In genomic region chr5:178207917-178208280, GRCh38 we compare ENCODE assay signal across 12 cellular contexts. TPM values are rescaled to one million over a fixed set of nuclear protein-coding genes. Genes with fewer than 3 reads are reported as not detected.
DNase-seq lines count a peak whose midpoint lies in the region; ATAC-seq and TF ChIP-seq lines count a peak whose summit lies in the region.
"Had no signal": no experiment of that assay in that cellular context is flagged by ENCODE, and none has a peak within 500 bp of the region (broad histone marks: within the 10 kb centered on the region; RNA-seq: fewer than 3 reads in every experiment).

No MANE protein-coding gene starts in this region.

- H3K4me3 ChIP-seq in ACC112 (ENCODE audit: low read depth, low read length) (no peak overlapping the region), GM23338 (no peak overlapping the region; the same call in 1 of the 2 replicates)
- H3K4me3 ChIP-seq in naive thymus-derived CD4-positive, alpha-beta T cell (ENCODE audit: low read length): no peak overlapping the region
- H3K4me3 ChIP-seq: left ventricle myocardium inferior, thoracic aorta had no signal

- no peak for TF ChIP-seq CTCF in GM23338 (conservative IDR thresholded peaks at IDR 0.05; ENCODE audit: low read depth in 2 of 2)

- H3K36me3 Mint-ChIP-seq in GM23338 (ENCODE audit: low read depth): peaks cover 81% of the 10 kb centered on the region
- H3K36me3 Mint-ChIP-seq in activated naive CD4-positive, alpha-beta T cell treated with anti-CD3 and anti-CD28 coated beads, Interleukin-2, amount 50 U/mL, for 72 hours: peaks cover 51 to 52% of the 10 kb centered on the region in 2 donors
- peaks cover 9 to 44% (median 14%) of the 10 kb centered on the region in 5 donors for H3K36me3 Mint-ChIP-seq in naive thymus-derived CD4-positive, alpha-beta T cell

- CTCF ChIA-PET in naive thymus-derived CD4-positive, alpha-beta T cell (lab: Charles Lee): interaction anchor here (0.8 kb wide), 1 partner anchor 405 kb away, joined by 3 read pairs; no protein-coding TSS in a partner anchor

- 0 out of 2 replicates have a peak overlapping the region, but pooled peaks have one; percentile 4 for H3K27ac ChIP-seq in ACC112 (ENCODE audit: low read depth, low read length)
- peak overlapping the region; percentile 42; the same call in 1 of the 2 replicates for H3K27ac ChIP-seq in GM23338 (ENCODE audit: low read depth)
- H3K27ac ChIP-seq in naive thymus-derived CD4-positive, alpha-beta T cell (ENCODE audit: low read depth, low read length): no peak overlapping the region
- H3K27ac ChIP-seq: left ventricle myocardium inferior, thoracic aorta had no signal

- H2AFZ ChIP-seq in ACC112 (ENCODE audit: low read length, unreplicated experiment): no peak overlapping the region
- H2AFZ ChIP-seq in GM23338: no peak overlapping the region

- H3K4me1 ChIP-seq in ACC112 (ENCODE audit: control insufficient read depth, insufficient read depth, low read length, unreplicated experiment) (peaks cover 24% of the 10 kb centered on the region), GM23338 (ENCODE audit: insufficient read depth) (peaks cover 23% of the 10 kb centered on the region)
- peaks cover 11 to 25% of the 10 kb centered on the region in 2 donors for H3K4me1 ChIP-seq in naive thymus-derived CD4-positive, alpha-beta T cell (ENCODE audit: control insufficient read depth in 2 of 2, insufficient read depth in 2 of 2, low read length in 2 of 2)

- DNase-seq in GM23338 (ENCODE audit: low spot score): no peak
- DNase-seq in activated naive CD4-positive, alpha-beta T cell treated with anti-CD3 and anti-CD28 coated beads, Interleukin-2, amount 50 U/mL, for 72 hours (ENCODE audit: low spot score in 2 of 2): peak in 1 of 2 donors; percentile 47
- no peak for DNase-seq in naive thymus-derived CD4-positive, alpha-beta T cell
- DNase-seq: left ventricle myocardium inferior, NCI-H526 had no signal

- H3K79me2 ChIP-seq in ACC112 (ENCODE audit: control insufficient read depth, insufficient read depth, low read length, unreplicated experiment) (peaks cover 54% of the 10 kb centered on the region), GM23338 (replicated peaks; ENCODE audit: insufficient read depth) (peaks cover 56% of the 10 kb centered on the region)

- H3K4me1 Mint-ChIP-seq in GM23338: peaks cover 38% of the 10 kb centered on the region
- peaks cover 28 to 48% (median 34%) of the 10 kb centered on the region in 7 donors for H3K4me1 Mint-ChIP-seq in naive thymus-derived CD4-positive, alpha-beta T cell

- peaks cover 64% of the 10 kb centered on the region for H4K20me1 ChIP-seq in GM23338 (replicated peaks; ENCODE audit: insufficient read depth)

- ATAC-seq in GM23338 (no peak), HG03571 (IDR thresholded peaks at IDR 0.05; ENCODE audit: unreplicated experiment) (no peak), GM18868 (IDR thresholded peaks at IDR 0.05; ENCODE audit: unreplicated experiment) (no peak), GM21360 (IDR thresholded peaks at IDR 0.05; ENCODE audit: unreplicated experiment) (no peak), GM18861 (IDR thresholded peaks at IDR 0.05; ENCODE audit: unreplicated experiment) (no peak)
- ATAC-seq in activated naive CD4-positive, alpha-beta T cell treated with anti-CD3 and anti-CD28 coated beads, Interleukin-2, amount 50 U/mL, for 72 hours: no peak
- no peak for ATAC-seq in naive thymus-derived CD4-positive, alpha-beta T cell

- H3F3A ChIP-seq in GM23338 (replicated peaks; ENCODE audit: low read depth): peaks cover 75% of the 10 kb centered on the region

- peaks cover 44% of the 10 kb centered on the region for H3K36me3 ChIP-seq in ACC112 (ENCODE audit: insufficient read depth, low read length)
- H3K36me3 ChIP-seq in GM23338 (ENCODE audit: insufficient read depth): peaks cover 59% of the 10 kb centered on the region
- peaks cover 30 to 65% (median 35%) of the 10 kb centered on the region in 3 experiments for H3K36me3 ChIP-seq in naive thymus-derived CD4-positive, alpha-beta T cell (ENCODE audit: control insufficient read depth in 2 of 3, insufficient read depth in 3 of 3, low read length in 3 of 3)

- no peaks in the 10 kb centered on the region for H3K9me2 ChIP-seq in GM23338 (ENCODE audit: insufficient read depth)

- POLR2A ChIA-PET in naive thymus-derived CD4-positive, alpha-beta T cell (lab: Charles Lee): no interaction called here

- peaks cover 47% of the 10 kb centered on the region for H3K27me3 Mint-ChIP-seq in GM23338 (ENCODE audit: insufficient read depth, low read depth, poor library complexity)
- peaks cover 0 to 2% (median 0%) of the 10 kb centered on the region in 5 donors for H3K27me3 Mint-ChIP-seq in naive thymus-derived CD4-positive, alpha-beta T cell

- no peaks in the 10 kb centered on the region for H3K9me3 ChIP-seq in naive thymus-derived CD4-positive, alpha-beta T cell (ENCODE audit: control insufficient read depth in 2 of 3, low read length in 3 of 3)
- H3K9me3 ChIP-seq: left ventricle myocardium inferior, thoracic aorta had no signal

- peak overlapping the region; percentile 99; the same call in 1 of the 2 replicates for H3K4me2 ChIP-seq in GM23338

- intact Hi-C loops in naive thymus-derived CD4-positive, alpha-beta T cell (cut with micrococcal nuclease): loop anchor here (5.0 to 10.0 kb wide), 6 partner anchors 76 to 1864 kb away; partner anchors contain the start of genes RUFY1 (in 2 of the 2), ARL10 (in 1 of the 2), KIAA1191 (in 1 of the 2) and RMND5B (in 1 of the 2)

- H3K27ac Mint-ChIP-seq in GM23338: peak overlapping the region; percentile 44; the same call in 1 of the 2 replicates
- H3K27ac Mint-ChIP-seq in activated naive CD4-positive, alpha-beta T cell treated with anti-CD3 and anti-CD28 coated beads, Interleukin-2, amount 50 U/mL, for 72 hours: peak overlapping the region; percentile 92
- H3K27ac Mint-ChIP-seq in naive thymus-derived CD4-positive, alpha-beta T cell: peak overlapping the region in 7 of 9 donors; percentile 4 to 93 (median 48)

- no peaks in the 10 kb centered on the region for H3K27me3 ChIP-seq in ACC112 (ENCODE audit: insufficient read depth, low read length)
- H3K27me3 ChIP-seq in GM23338 (ENCODE audit: insufficient read depth): no peaks in the 10 kb centered on the region
- no peaks in the 10 kb centered on the region for H3K27me3 ChIP-seq in naive thymus-derived CD4-positive, alpha-beta T cell (ENCODE audit: control insufficient read depth in 2 of 2, insufficient read depth in 2 of 2, low read length in 2 of 2)

- H3K9me3 Mint-ChIP-seq in GM23338: peaks cover 8% of the 10 kb centered on the region
- H3K9me3 Mint-ChIP-seq in activated naive CD4-positive, alpha-beta T cell treated with anti-CD3 and anti-CD28 coated beads, Interleukin-2, amount 50 U/mL, for 72 hours: no peaks in the 10 kb centered on the region
- H3K9me3 Mint-ChIP-seq in naive thymus-derived CD4-positive, alpha-beta T cell: peaks cover 0 to 5% (median 0%) of the 10 kb centered on the region in 11 donors

- H3K4me3 Mint-ChIP-seq in GM23338: peak overlapping the region; percentile 90
- H3K4me3 Mint-ChIP-seq in naive thymus-derived CD4-positive, alpha-beta T cell: peak overlapping the region in 4 of 10 donors; percentile 1 to 68 (median 42)

TF ChIP-seq in GM23338, 12 proteins besides CTCF, POLR2A, EP300 and RAD21:
- peak; percentile 40 for TF ChIP-seq POLR2AphosphoS5 (IDR thresholded peaks at IDR 0.05; ENCODE audit: low read depth)
- no peak for TF ChIP-seq STAT1 (IDR thresholded peaks at IDR 0.05; ENCODE audit: unreplicated experiment)

RNA-seq across cellular contexts. Expression of gene HNRNPAB, which starts 3.6 kb away (rescaled TPM):
- 304 and 345 TPM in 2 replicates for total RNA-seq in GM23338 (2014; rRNA removed; shearing (Covaris generic))
- polyA plus RNA-seq in GM23338 (2016; fragmentation: Nextera tagmentation; extraction: Ambion mirVana): 579 and 599 TPM in 2 replicates
- total RNA-seq in activated naive CD4-positive, alpha-beta T cell treated with anti-CD3 and anti-CD28 coated beads, Interleukin-2, amount 50 U/mL, for 72 hours: 100 to 1,000 TPM; 232 to 253 TPM
- total RNA-seq in naive thymus-derived CD4-positive, alpha-beta T cell: 100 to 1,000 TPM in 1 of 5 experiments, 10 to 100 TPM in 4; 68.9 to 197 (median 82.6) TPM
- 10 to 100 TPM; 40.6 to 62.4 TPM for polyA plus RNA-seq in naive thymus-derived CD4-positive, alpha-beta T cell

RNA-seq across cellular contexts. Expression of gene GMCL2, which starts 20.7 kb away (rescaled TPM):
- total RNA-seq in GM23338 (2014; rRNA removed; shearing (Covaris generic)): 0.07 and 0.08 TPM in 2 replicates
- not detected in 2 replicates for polyA plus RNA-seq in GM23338 (2016; fragmentation: Nextera tagmentation; extraction: Ambion mirVana)
- not detected for total RNA-seq in activated naive CD4-positive, alpha-beta T cell treated with anti-CD3 and anti-CD28 coated beads, Interleukin-2, amount 50 U/mL, for 72 hours
- not detected for total RNA-seq in naive thymus-derived CD4-positive, alpha-beta T cell
- not detected for polyA plus RNA-seq in naive thymus-derived CD4-positive, alpha-beta T cell
- total RNA-seq: aorta, left ventricle myocardium inferior, thoracic aorta had no signal
- polyA plus RNA-seq: aorta had no signal

RNA-seq across cellular contexts. Expression of gene PHYKPL, which starts 24.7 kb away (rescaled TPM):
- total RNA-seq in GM23338 (2014; rRNA removed; shearing (Covaris generic)): 12.4 and 15.9 TPM in 2 replicates
- polyA plus RNA-seq in GM23338 (2016; fragmentation: Nextera tagmentation; extraction: Ambion mirVana): 17.8 and 20.8 TPM in 2 replicates
- total RNA-seq in activated naive CD4-positive, alpha-beta T cell treated with anti-CD3 and anti-CD28 coated beads, Interleukin-2, amount 50 U/mL, for 72 hours: 10 to 100 TPM; 51.1 to 97.6 TPM
- total RNA-seq in naive thymus-derived CD4-positive, alpha-beta T cell: 100 to 1,000 TPM; 107 to 265 (median 176) TPM
- 10 to 100 TPM; 38.8 to 50.2 TPM for polyA plus RNA-seq in naive thymus-derived CD4-positive, alpha-beta T cell

RNA-seq across cellular contexts. Expression of gene NHP2, which starts 54.2 kb away (rescaled TPM):
- 452 and 455 TPM in 2 replicates for total RNA-seq in GM23338 (2014; rRNA removed; shearing (Covaris generic))
- 435 and 450 TPM in 2 replicates for polyA plus RNA-seq in GM23338 (2016; fragmentation: Nextera tagmentation; extraction: Ambion mirVana)
- 100 to 1,000 TPM; 191 to 220 TPM for total RNA-seq in activated naive CD4-positive, alpha-beta T cell treated with anti-CD3 and anti-CD28 coated beads, Interleukin-2, amount 50 U/mL, for 72 hours
- total RNA-seq in naive thymus-derived CD4-positive, alpha-beta T cell: 100 to 1,000 TPM in 1 of 5 experiments, 10 to 100 TPM in 4; 50.5 to 149 (median 70.5) TPM
- polyA plus RNA-seq in naive thymus-derived CD4-positive, alpha-beta T cell: 100 to 1,000 TPM; 226 to 231 TPM
